19 cellular contexts compared by ENCODE assay signal in the genomic region with DNA sequence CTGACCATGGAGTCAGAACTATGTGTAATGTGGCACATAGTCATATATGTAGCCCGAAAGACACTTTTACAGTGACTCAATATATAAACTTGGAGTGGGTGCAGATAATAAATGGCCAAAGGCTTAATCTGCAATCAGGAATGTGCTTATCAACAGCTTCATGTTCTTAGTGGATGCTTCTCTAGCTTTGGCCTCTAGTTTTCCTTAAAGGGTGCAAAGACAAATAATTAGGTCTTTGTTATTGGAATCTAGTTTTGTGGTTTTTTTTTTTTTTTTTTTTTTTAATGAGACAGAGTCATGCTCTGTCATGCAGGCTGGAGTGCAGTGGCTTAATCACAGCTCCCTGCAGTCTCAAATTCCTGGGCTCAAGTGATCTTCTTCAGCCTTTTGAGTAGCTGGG.
DNase-seq lines count a peak whose midpoint lies in the region; ATAC-seq, FAIRE-seq and TF ChIP-seq lines count a peak whose summit lies in the region.
"Had no signal": no experiment of that assay in that cellular context is flagged by ENCODE, and none has a peak within 500 bp of the region (broad histone marks: within the 10 kb centered on the region; RNA-seq: fewer than 3 reads in every experiment).

No MANE protein-coding gene starts in this region.

- H3K36me3 Mint-ChIP-seq in astrocyte (ENCODE audit: low read depth, unreplicated experiment), result no peaks in the 10 kb centered on the region
- H3K36me3 Mint-ChIP-seq: CD4-positive, CD25-positive, alpha-beta regulatory T cell had no signal

- no peaks in the 10 kb centered on the region for H3K36me3 ChIP-seq in astrocyte (ENCODE audit: insufficient read depth, low read length)
- H3K36me3 ChIP-seq: BE2C, Peyer's patch had no signal

- no peak overlapping the region for H3K4me3 ChIP-seq in astrocyte (ENCODE audit: insufficient read depth, low read depth, low read length)
- H3K4me3 ChIP-seq: Peyer's patch had no signal

- H3K27me3 ChIP-seq in astrocyte (ENCODE audit: insufficient read depth, low read length), result no peaks in the 10 kb centered on the region
- H3K27me3 ChIP-seq: BE2C, Peyer's patch had no signal

- H3K4me3 Mint-ChIP-seq in astrocyte (ENCODE audit: unreplicated experiment), result no peak overlapping the region
- H3K4me3 Mint-ChIP-seq: CD4-positive, CD25-positive, alpha-beta regulatory T cell had no signal

- TF ChIP-seq CTCF in astrocyte (IDR thresholded peaks at IDR 0.05; ENCODE audit: insufficient read depth, low read depth, low read length), result no peak

- H3K4me1 ChIP-seq in astrocyte (ENCODE audit: insufficient read depth, low read length), result no peaks in the 10 kb centered on the region
- H3K4me1 ChIP-seq: BE2C, Peyer's patch had no signal

- no peaks in the 10 kb centered on the region for H4K20me1 ChIP-seq in astrocyte (ENCODE audit: insufficient read depth, low read length)

- H2AFZ ChIP-seq in astrocyte (ENCODE audit: low read depth, low read length), result no peak overlapping the region

- peak; percentile 5 for DNase-seq in AG08396 (ENCODE audit: low spot score)
- DNase-seq in HT1080 (ENCODE audit: low read depth), result peak; percentile 41
- peak; percentile 77 for DNase-seq in astrocyte (ENCODE audit: low read depth)
- DNase-seq in iris pigment epithelial cell (ENCODE audit: low read depth), result peak; percentile 3
- DNase-seq in DMS79 (lab: John Stamatoyannopoulos, UW), result no peak
- DNase-seq in GF-D8 (lab: John Stamatoyannopoulos, UW), result no peak
- DNase-seq: 8988T; BE2C; Calu3; CD4-positive, CD25-positive, alpha-beta regulatory T cell; HCEC 1CT; NCI-H1092 treated with DMSO at 0.1 percent for 48 hours; NCI-H146; NCI-H2029 treated with DMSO at 0.1 percent for 48 hours; NCI-H2171 treated with DMSO at 0.1 percent for 48 hours; NCI-H446 treated with DMSO at 0.1 percent for 48 hours; Peyer's patch had no signal

- no peaks in the 10 kb centered on the region for H3K27me3 Mint-ChIP-seq in astrocyte (ENCODE audit: low read depth, unreplicated experiment)
- H3K27me3 Mint-ChIP-seq: CD4-positive, CD25-positive, alpha-beta regulatory T cell had no signal

- no peaks in the 10 kb centered on the region for H3K9me3 Mint-ChIP-seq in astrocyte (ENCODE audit: unreplicated experiment)

- H3K4me1 Mint-ChIP-seq in astrocyte (ENCODE audit: low read depth, unreplicated experiment), result no peaks in the 10 kb centered on the region
- H3K4me1 Mint-ChIP-seq: CD4-positive, CD25-positive, alpha-beta regulatory T cell had no signal

- no peak overlapping the region for H3K27ac ChIP-seq in astrocyte (ENCODE audit: low read depth, low read length)
- H3K27ac ChIP-seq: Peyer's patch had no signal

- peaks cover 4% of the 10 kb centered on the region for H3K9me3 ChIP-seq in astrocyte (ENCODE audit: insufficient read depth, low read depth, low read length)
- H3K9me3 ChIP-seq: BE2C, Peyer's patch had no signal

- no peaks in the 10 kb centered on the region for H3K79me2 ChIP-seq in astrocyte (ENCODE audit: insufficient read depth, low read length)

- ATAC-seq in GM21526 (IDR thresholded peaks at IDR 0.05; ENCODE audit: low FRiP score, unreplicated experiment) (no peak), GM21360 (IDR thresholded peaks at IDR 0.05; ENCODE audit: unreplicated experiment) (no peak)

- no peak overlapping the region for H3K27ac Mint-ChIP-seq in astrocyte (ENCODE audit: unreplicated experiment)
- H3K27ac Mint-ChIP-seq: CD4-positive, CD25-positive, alpha-beta regulatory T cell had no signal

- H3K4me2 ChIP-seq in astrocyte (ENCODE audit: low read length), result no peak overlapping the region

- H3K9ac ChIP-seq in astrocyte (ENCODE audit: low read length), result no peak overlapping the region

- FAIRE-seq in astrocyte (lab: Jason Lieb, UNC), result no peak

Comparison
In these comparisons a context has a peak if more than half of its experiments do, and no peak if none do; other contexts are left out.
1. DNase-seq: peak in AG08396 (single experiment), HT1080 (single experiment), astrocyte (single experiment) and iris pigment epithelial cell (single experiment); none in DMS79 (single experiment) and GF-D8 (single experiment).